24 cellular contexts compared by ENCODE assay signal in genomic region chr7:99194301-99194700, GRCh38. TPM values are rescaled to one million over a fixed set of nuclear protein-coding genes. Genes with fewer than 3 reads are reported as not detected.
"Had no signal": no experiment of that assay in that cellular context is flagged by ENCODE, and none has a peak within 500 bp of the region (broad histone marks: within the 10 kb centered on the region; RNA-seq: fewer than 3 reads in every experiment).

No MANE protein-coding gene starts in this region.

- H3K27ac Mint-ChIP-seq: activated naive CD4-positive, alpha-beta T cell treated with anti-CD3 and anti-CD28 coated beads, Interleukin-2, amount 10 ng/mL, durations not matched to agents 7 days and 5 days; activated naive CD8-positive, alpha-beta T cell treated with anti-CD3 and anti-CD28 coated beads, Interleukin-2, amount 50 U/mL, for 24 hours; mesothelial cell of epicardium; natural killer cell treated with Interleukin-12 subunit alpha and Interleukin-12 subunit beta and Interleukin-15 and Interleukin-18, amount 100 ng/mL, for 72 hours; stimulated activated naive B cell treated with anti-CD40 and anti-IgM and Interleukin-4, amounts not matched to agents 10 μg/mL and 1 μg/mL and 100 μg/mL, for 72 hours had no signal

- H3K4me1 Mint-ChIP-seq: central memory CD8-positive, alpha-beta T cell; mesothelial cell of epicardium; stimulated activated naive B cell treated with anti-CD40 and anti-IgM and Interleukin-4, amounts not matched to agents 10 μg/mL and 1 μg/mL and 100 μg/mL, for 72 hours had no signal

- H3K27me3 ChIP-seq: brain microvascular endothelial cell, colonic mucosa, neutrophil, sigmoid colon, upper lobe of right lung had no signal

- H3K36me3 ChIP-seq: brain microvascular endothelial cell, colonic mucosa, neutrophil, sigmoid colon, upper lobe of right lung had no signal

- H3K4me1 ChIP-seq: colonic mucosa, sigmoid colon, upper lobe of right lung had no signal

- ATAC-seq: activated naive CD8-positive, alpha-beta T cell treated with anti-CD3 and anti-CD28 coated beads, Interleukin-2, amount 50 U/mL, for 24 hours; natural killer cell treated with Interleukin-12 subunit alpha and Interleukin-12 subunit beta and Interleukin-15 and Interleukin-18, amount 100 ng/mL, for 72 hours; stimulated activated naive B cell treated with anti-CD40 and anti-IgM and Interleukin-4, amounts not matched to agents 10 μg/mL and 1 μg/mL and 100 μg/mL, for 72 hours; upper lobe of right lung had no signal

- H3K9me3 ChIP-seq: colonic mucosa, neutrophil had no signal

- H3K27me3 Mint-ChIP-seq: activated naive CD4-positive, alpha-beta T cell treated with anti-CD3 and anti-CD28 coated beads, Interleukin-2, amount 10 ng/mL, durations not matched to agents 7 days and 5 days; activated naive CD8-positive, alpha-beta T cell treated with anti-CD3 and anti-CD28 coated beads, Interleukin-2, amount 50 U/mL, for 24 hours had no signal

- DNase-seq: activated CD4-positive, alpha-beta T cell treated with anti-CD3 and anti-CD28 coated beads for 48 hours; activated CD4-positive, CD25-positive, alpha-beta regulatory T cell; activated CD8-positive, alpha-beta memory T cell treated with anti-CD3 and anti-CD28 coated beads, Interleukin-2, amount 50 U/mL, for 48 hours; activated effector memory CD4-positive, alpha-beta T cell treated with Interleukin-2 at 50 U/mL for 16 hours; activated naive CD4-positive, alpha-beta T cell treated with anti-CD3 and anti-CD28 coated beads, Interleukin-2, amount 10 ng/mL, durations not matched to agents 7 days and 5 days; activated naive CD8-positive, alpha-beta T cell treated with anti-CD3 and anti-CD28 coated beads, Interleukin-2, amount 50 U/mL, for 24 hours; activated T-cell treated with anti-CD3 and anti-CD28 coated beads, Interleukin-2, amount 50 U/mL, for 48 hours; anterior cingulate cortex; colonic mucosa; glutamatergic neuron; hypothalamus; islet precursor cell; posterior cingulate gyrus; sigmoid colon; stimulated activated naive B cell treated with anti-CD40 and anti-IgM and Interleukin-4, amounts not matched to agents 10 μg/mL and 1 μg/mL and 100 μg/mL, for 72 hours; T1000; upper lobe of right lung had no signal

- H3K4me3 ChIP-seq: colonic mucosa, lung, sigmoid colon, upper lobe of right lung had no signal

- H3K4me3 Mint-ChIP-seq: activated naive CD4-positive, alpha-beta T cell treated with anti-CD3 and anti-CD28 coated beads, Interleukin-2, amount 10 ng/mL, durations not matched to agents 7 days and 5 days; activated naive CD8-positive, alpha-beta T cell treated with anti-CD3 and anti-CD28 coated beads, Interleukin-2, amount 50 U/mL, for 24 hours; central memory CD8-positive, alpha-beta T cell; mesothelial cell of epicardium; natural killer cell treated with Interleukin-12 subunit alpha and Interleukin-12 subunit beta and Interleukin-15 and Interleukin-18, amount 100 ng/mL, for 72 hours; stimulated activated naive B cell treated with anti-CD40 and anti-IgM and Interleukin-4, amounts not matched to agents 10 μg/mL and 1 μg/mL and 100 μg/mL, for 72 hours had no signal

- H3K27ac ChIP-seq: brain microvascular endothelial cell, colonic mucosa, neutrophil, sigmoid colon, upper lobe of right lung had no signal

- H3K36me3 Mint-ChIP-seq: activated naive CD4-positive, alpha-beta T cell treated with anti-CD3 and anti-CD28 coated beads, Interleukin-2, amount 10 ng/mL, durations not matched to agents 7 days and 5 days; mesothelial cell of epicardium had no signal

RNA-seq across cellular contexts. Expression of gene KPNA7, which starts 13.6 kb away (rescaled TPM):
- total RNA-seq: mesothelial cell of epicardium; natural killer cell treated with Interleukin-12 subunit alpha and Interleukin-12 subunit beta and Interleukin-15 and Interleukin-18, amount 100 ng/mL, for 72 hours; renal cortical epithelial cell; sigmoid colon had no signal
